13 cellular contexts compared by ENCODE assay signal in the genomic region with DNA sequence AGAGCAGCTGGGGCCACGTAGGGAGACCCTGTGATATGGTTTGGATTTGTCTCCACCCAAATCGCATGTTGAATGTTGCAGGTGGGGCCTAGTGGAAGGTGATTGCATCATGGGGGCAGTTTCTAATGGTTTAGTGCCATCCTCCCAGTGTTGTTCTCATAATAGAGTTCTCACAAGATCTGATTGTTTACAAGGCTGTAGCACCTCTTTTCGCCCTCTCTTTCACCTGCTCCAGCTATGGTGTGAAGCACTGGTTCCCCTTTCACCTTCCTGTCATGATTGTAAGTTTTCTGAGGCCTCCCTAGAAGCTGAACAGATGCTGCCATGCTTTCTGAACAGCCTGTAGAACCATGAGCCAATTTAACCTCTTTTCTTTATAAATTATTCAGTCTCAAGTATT.
DNase-seq lines count a peak whose midpoint lies in the region; ATAC-seq and TF ChIP-seq lines count a peak whose summit lies in the region.
"Had no signal": no experiment of that assay in that cellular context is flagged by ENCODE, and none has a peak within 500 bp of the region (broad histone marks: within the 10 kb centered on the region; RNA-seq: fewer than 3 reads in every experiment).

No MANE protein-coding gene starts in this region.

- peaks cover 24% of the 10 kb centered on the region for H3K9me3 ChIP-seq in left ventricle myocardium inferior (replicated peaks)

- H3K4me1 ChIP-seq in left ventricle myocardium inferior = peaks cover 20% of the 10 kb centered on the region

- peaks cover 8% of the 10 kb centered on the region in 2 donors for H3K4me1 Mint-ChIP-seq in stimulated activated naive B cell treated with anti-CD40 and anti-IgM and Interleukin-4, amounts not matched to agents 10 μg/mL and 1 μg/mL and 100 μg/mL, for 72 hours
- H3K4me1 Mint-ChIP-seq: mesothelial cell of epicardium had no signal

- no peak for ATAC-seq in left cardiac atrium
- peak; percentile 60 for ATAC-seq in HG02678 (IDR thresholded peaks at IDR 0.05; ENCODE audit: unreplicated experiment)
- ATAC-seq in HG03460 (IDR thresholded peaks at IDR 0.05; ENCODE audit: unreplicated experiment) = peak; percentile 70
- peak; percentile 59 to 65 for ATAC-seq in stimulated activated naive B cell treated with anti-CD40 and anti-IgM and Interleukin-4, amounts not matched to agents 10 μg/mL and 1 μg/mL and 100 μg/mL, for 72 hours (replicated peaks)
- ATAC-seq in HG03139 (IDR thresholded peaks at IDR 0.05; ENCODE audit: unreplicated experiment) = no peak

- H3K36me3 ChIP-seq in left ventricle myocardium inferior = no peaks in the 10 kb centered on the region

- no peak overlapping the region for H3K27ac Mint-ChIP-seq in stimulated activated naive B cell treated with anti-CD40 and anti-IgM and Interleukin-4, amounts not matched to agents 10 μg/mL and 1 μg/mL and 100 μg/mL, for 72 hours
- H3K27ac Mint-ChIP-seq: mesothelial cell of epicardium had no signal

- H3K4me3 ChIP-seq in left ventricle myocardium inferior = no peak overlapping the region
- H3K4me3 ChIP-seq: hepatocyte had no signal

- peaks cover 10% of the 10 kb centered on the region in 2 donors for H3K9me3 Mint-ChIP-seq in stimulated activated naive B cell treated with anti-CD40 and anti-IgM and Interleukin-4, amounts not matched to agents 10 μg/mL and 1 μg/mL and 100 μg/mL, for 72 hours

- DNase-seq in left ventricle myocardium inferior (no peak), left cardiac atrium (no peak), globus pallidus (ENCODE audit: low spot score) (no peak), NCI-H1436 treated with DMSO at 0.1 percent for 48 hours (lab: John Stamatoyannopoulos, UW) (no peak)
- DNase-seq in stimulated activated naive B cell treated with anti-CD40 and anti-IgM and Interleukin-4, amounts not matched to agents 10 μg/mL and 1 μg/mL and 100 μg/mL, for 72 hours = no peak
- DNase-seq: Calu3, NCI-H2171 had no signal

- no peak overlapping the region for H3K4me3 Mint-ChIP-seq in stimulated activated naive B cell treated with anti-CD40 and anti-IgM and Interleukin-4, amounts not matched to agents 10 μg/mL and 1 μg/mL and 100 μg/mL, for 72 hours
- H3K4me3 Mint-ChIP-seq: mesothelial cell of epicardium had no signal

- H3K36me3 Mint-ChIP-seq in stimulated activated naive B cell treated with anti-CD40 and anti-IgM and Interleukin-4, amounts not matched to agents 10 μg/mL and 1 μg/mL and 100 μg/mL, for 72 hours = no peaks in the 10 kb centered on the region

- no peaks in the 10 kb centered on the region for H3K27me3 Mint-ChIP-seq in stimulated activated naive B cell treated with anti-CD40 and anti-IgM and Interleukin-4, amounts not matched to agents 10 μg/mL and 1 μg/mL and 100 μg/mL, for 72 hours

- no peaks in the 10 kb centered on the region for H3K27me3 ChIP-seq in left ventricle myocardium inferior (ENCODE audit: low read depth)
- H3K27me3 ChIP-seq: hepatocyte had no signal

- peak overlapping the region; percentile 57 for H3K27ac ChIP-seq in left ventricle myocardium inferior (replicated peaks)
- H3K27ac ChIP-seq: hepatocyte, RWPE1 had no signal

- intact Hi-C loops in left ventricle myocardium inferior (cut with micrococcal nuclease) (no loop called here), left cardiac atrium (cut with DNase I) (no loop called here)

- TF ChIP-seq CTCF in left ventricle myocardium inferior (IDR thresholded peaks at IDR 0.05; ENCODE audit: borderline replicate concordance) = no peak

Comparison
In these comparisons a context has a peak if more than half of its experiments do, and no peak if none do; other contexts are left out.
1. ATAC-seq: peak in HG02678 (single experiment), HG03460 (single experiment) and stimulated activated naive B cell treated with anti-CD40 and anti-IgM and Interleukin-4, amounts not matched to agents 10 μg/mL and 1 μg/mL and 100 μg/mL, for 72 hours (2 of 2); none in left cardiac atrium (0 of 2) and HG03139 (single experiment).